1 cellular context compared by ENCODE assay signal in genomic region chr3:171876651-171877272, GRCh38.
TF ChIP-seq lines count a peak whose summit lies in the region.

No MANE protein-coding gene starts in this region.

TF ChIP-seq in K562, 482 proteins besides CTCF, POLR2A, EP300 and RAD21 (continued from another document and continues in another):
- no peak for TF ChIP-seq UBTF (IDR thresholded peaks at IDR 0.05; ENCODE audit: borderline replicate concordance in 1 of 2, low read depth in 2 of 2, low read length in 2 of 2)
- no peak for TF ChIP-seq CBX2 (IDR thresholded peaks at IDR 0.05; ENCODE audit: insufficient read depth, low read length, poor library complexity, severe bottlenecking)
- TF ChIP-seq, protein P1, sequence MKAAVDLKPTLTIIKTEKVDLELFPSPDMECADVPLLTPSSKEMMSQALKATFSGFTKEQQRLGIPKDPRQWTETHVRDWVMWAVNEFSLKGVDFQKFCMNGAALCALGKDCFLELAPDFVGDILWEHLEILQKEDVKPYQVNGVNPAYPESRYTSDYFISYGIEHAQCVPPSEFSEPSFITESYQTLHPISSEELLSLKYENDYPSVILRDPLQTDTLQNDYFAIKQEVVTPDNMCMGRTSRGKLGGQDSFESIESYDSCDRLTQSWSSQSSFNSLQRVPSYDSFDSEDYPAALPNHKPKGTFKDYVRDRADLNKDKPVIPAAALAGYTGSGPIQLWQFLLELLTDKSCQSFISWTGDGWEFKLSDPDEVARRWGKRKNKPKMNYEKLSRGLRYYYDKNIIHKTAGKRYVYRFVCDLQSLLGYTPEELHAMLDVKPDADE (conservative IDR thresholded peaks at IDR 0.05; ENCODE audit: control insufficient read depth, low read depth, low read length) = no peak
- TF ChIP-seq TCF7L2 (IDR thresholded peaks at IDR 0.05; ENCODE audit: low read depth, low read length) = no peak
- TF ChIP-seq KDM2B (CRISPR knock-in tag; IDR thresholded peaks at IDR 0.05) = no peak
- TF ChIP-seq ZNF3 (CRISPR knock-in tag; IDR thresholded peaks at IDR 0.05) = no peak
- TF ChIP-seq NKRF (IDR thresholded peaks at IDR 0.05; ENCODE audit: borderline replicate concordance) = no peak
- no peak for TF ChIP-seq ZNF217 (CRISPR knock-in tag; IDR thresholded peaks at IDR 0.05)
- no peak for TF ChIP-seq SNRNP70 (optimal IDR thresholded peaks at IDR 0.05; ENCODE audit: low read depth, low read length)
- peak; percentile 78 for TF ChIP-seq MEIS2 (IDR thresholded peaks at IDR 0.05; ENCODE audit: partially characterized antibody)
- TF ChIP-seq, protein P2, sequence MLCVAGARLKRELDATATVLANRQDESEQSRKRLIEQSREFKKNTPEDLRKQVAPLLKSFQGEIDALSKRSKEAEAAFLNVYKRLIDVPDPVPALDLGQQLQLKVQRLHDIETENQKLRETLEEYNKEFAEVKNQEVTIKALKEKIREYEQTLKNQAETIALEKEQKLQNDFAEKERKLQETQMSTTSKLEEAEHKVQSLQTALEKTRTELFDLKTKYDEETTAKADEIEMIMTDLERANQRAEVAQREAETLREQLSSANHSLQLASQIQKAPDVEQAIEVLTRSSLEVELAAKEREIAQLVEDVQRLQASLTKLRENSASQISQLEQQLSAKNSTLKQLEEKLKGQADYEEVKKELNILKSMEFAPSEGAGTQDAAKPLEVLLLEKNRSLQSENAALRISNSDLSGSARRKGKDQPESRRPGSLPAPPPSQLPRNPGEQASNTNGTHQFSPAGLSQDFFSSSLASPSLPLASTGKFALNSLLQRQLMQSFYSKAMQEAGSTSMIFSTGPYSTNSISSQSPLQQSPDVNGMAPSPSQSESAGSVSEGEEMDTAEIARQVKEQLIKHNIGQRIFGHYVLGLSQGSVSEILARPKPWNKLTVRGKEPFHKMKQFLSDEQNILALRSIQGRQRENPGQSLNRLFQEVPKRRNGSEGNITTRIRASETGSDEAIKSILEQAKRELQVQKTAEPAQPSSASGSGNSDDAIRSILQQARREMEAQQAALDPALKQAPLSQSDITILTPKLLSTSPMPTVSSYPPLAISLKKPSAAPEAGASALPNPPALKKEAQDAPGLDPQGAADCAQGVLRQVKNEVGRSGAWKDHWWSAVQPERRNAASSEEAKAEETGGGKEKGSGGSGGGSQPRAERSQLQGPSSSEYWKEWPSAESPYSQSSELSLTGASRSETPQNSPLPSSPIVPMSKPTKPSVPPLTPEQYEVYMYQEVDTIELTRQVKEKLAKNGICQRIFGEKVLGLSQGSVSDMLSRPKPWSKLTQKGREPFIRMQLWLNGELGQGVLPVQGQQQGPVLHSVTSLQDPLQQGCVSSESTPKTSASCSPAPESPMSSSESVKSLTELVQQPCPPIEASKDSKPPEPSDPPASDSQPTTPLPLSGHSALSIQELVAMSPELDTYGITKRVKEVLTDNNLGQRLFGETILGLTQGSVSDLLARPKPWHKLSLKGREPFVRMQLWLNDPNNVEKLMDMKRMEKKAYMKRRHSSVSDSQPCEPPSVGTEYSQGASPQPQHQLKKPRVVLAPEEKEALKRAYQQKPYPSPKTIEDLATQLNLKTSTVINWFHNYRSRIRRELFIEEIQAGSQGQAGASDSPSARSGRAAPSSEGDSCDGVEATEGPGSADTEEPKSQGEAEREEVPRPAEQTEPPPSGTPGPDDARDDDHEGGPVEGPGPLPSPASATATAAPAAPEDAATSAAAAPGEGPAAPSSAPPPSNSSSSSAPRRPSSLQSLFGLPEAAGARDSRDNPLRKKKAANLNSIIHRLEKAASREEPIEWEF (CRISPR knock-in tag; IDR thresholded peaks at IDR 0.05) = no peak
- peak; percentile 50; the same call in 1 of the 2 replicates for TF ChIP-seq L3MBTL2 (IDR thresholded peaks at IDR 0.05)
- no peak for TF ChIP-seq TCF3 (CRISPR knock-in tag; IDR thresholded peaks at IDR 0.05)
- no peak for TF ChIP-seq ZNF224 (CRISPR knock-in tag; IDR thresholded peaks at IDR 0.05)
- no peak for TF ChIP-seq ZNF232 (CRISPR knock-in tag; IDR thresholded peaks at IDR 0.05)
- no peak for TF ChIP-seq SREBF2 (CRISPR knock-in tag; IDR thresholded peaks at IDR 0.05)
- no peak for TF ChIP-seq ZNF146 (CRISPR knock-in tag; IDR thresholded peaks at IDR 0.05; ENCODE audit: unreplicated experiment)
- TF ChIP-seq SMARCA5 (IDR thresholded peaks at IDR 0.05) = no peak
- no peak for TF ChIP-seq CCNT2 (IDR thresholded peaks at IDR 0.05; ENCODE audit: borderline replicate concordance, extremely low read depth, insufficient read length, low read depth, low read length)
- TF ChIP-seq ESRRA (IDR thresholded peaks at IDR 0.05; ENCODE audit: borderline replicate concordance, low read depth) = no peak
- TF ChIP-seq PHB2 (IDR thresholded peaks at IDR 0.05; ENCODE audit: low read depth) = no peak
- no peak for TF ChIP-seq PML (IDR thresholded peaks at IDR 0.05; ENCODE audit: low read length)
- no peak for TF ChIP-seq PURB (CRISPR knock-in tag; IDR thresholded peaks at IDR 0.05; ENCODE audit: low read depth)
- peak; percentile 74; the same call in 1 of the 2 replicates for TF ChIP-seq SMARCA4 (IDR thresholded peaks at IDR 0.05)
- TF ChIP-seq FOXK1 (CRISPR knock-in tag; IDR thresholded peaks at IDR 0.05; ENCODE audit: borderline replicate concordance) = no peak
- TF ChIP-seq CBX3 (IDR thresholded peaks at IDR 0.05; ENCODE audit: borderline replicate concordance in 1 of 2, low read length in 2 of 2) = no peak
- TF ChIP-seq PTTG1 (tag; IDR thresholded peaks at IDR 0.05; ENCODE audit: low read depth) = no peak
- TF ChIP-seq YBX1 (IDR thresholded peaks at IDR 0.05) = no peak
- no peak for TF ChIP-seq VEZF1 (CRISPR knock-in tag; IDR thresholded peaks at IDR 0.05)
- no peak for TF ChIP-seq ELK3 (CRISPR knock-in tag; IDR thresholded peaks at IDR 0.05)
- no peak for TF ChIP-seq ZNF668 (CRISPR knock-in tag; IDR thresholded peaks at IDR 0.05)
- TF ChIP-seq ATF3 (IDR thresholded peaks at IDR 0.05) = peak; percentile 81
- TF ChIP-seq ATF3 (CRISPR knock-in tag; conservative IDR thresholded peaks at IDR 0.05) = no peak
- no peak for TF ChIP-seq ZNF174 (CRISPR knock-in tag; IDR thresholded peaks at IDR 0.05)
- no peak for TF ChIP-seq DIDO1 (tag; IDR thresholded peaks at IDR 0.05; ENCODE audit: low read depth)
